15 cellular contexts compared by ENCODE assay signal in genomic region chr17:11643851-11644250, GRCh38. TPM values are rescaled to one million over a fixed set of nuclear protein-coding genes. Genes with fewer than 3 reads are reported as not detected.
"Had no signal": no experiment of that assay in that cellular context is flagged by ENCODE, and none has a peak within 500 bp of the region (broad histone marks: within the 10 kb centered on the region; RNA-seq: fewer than 3 reads in every experiment).

No MANE protein-coding gene starts in this region.

- H3K27ac Mint-ChIP-seq: mesothelial cell of epicardium; naive B cell; natural killer cell treated with Interleukin-12 subunit alpha and Interleukin-12 subunit beta and Interleukin-15 and Interleukin-18, amount 100 ng/mL, for 72 hours; progenitor cell of endocrine pancreas; stimulated activated memory B cell treated with anti-CD40 and anti-IgM and Interleukin-4, amounts not matched to agents 10 μg/mL and 1 μg/mL and 100 μg/mL, for 72 hours; stimulated activated naive CD8-positive, alpha-beta T cell treated with anti-CD3 and anti-CD28 coated beads, Interleukin-15, amount 100 ng/mL, for 72 hours had no signal

- H3K4me1 ChIP-seq: left lung, right lobe of liver, vagina had no signal

- H3K4me3 ChIP-seq: left lung, lower lobe of right lung, ovary, right atrium auricular region, right lobe of liver, upper lobe of left lung, vagina had no signal

- H3K36me3 Mint-ChIP-seq: mesothelial cell of epicardium; naive B cell; natural killer cell treated with Interleukin-12 subunit alpha and Interleukin-12 subunit beta and Interleukin-15 and Interleukin-18, amount 100 ng/mL, for 72 hours; stimulated activated memory B cell treated with anti-CD40 and anti-IgM and Interleukin-4, amounts not matched to agents 10 μg/mL and 1 μg/mL and 100 μg/mL, for 72 hours had no signal

- H3K27ac ChIP-seq: left lung, lower lobe of right lung, ovary, right atrium auricular region, right lobe of liver, tibial nerve, upper lobe of left lung, vagina had no signal

- H3K27me3 Mint-ChIP-seq: natural killer cell treated with Interleukin-12 subunit alpha and Interleukin-12 subunit beta and Interleukin-15 and Interleukin-18, amount 100 ng/mL, for 72 hours; stimulated activated memory B cell treated with anti-CD40 and anti-IgM and Interleukin-4, amounts not matched to agents 10 μg/mL and 1 μg/mL and 100 μg/mL, for 72 hours had no signal

- H3K4me3 Mint-ChIP-seq: mesothelial cell of epicardium; naive B cell; natural killer cell treated with Interleukin-12 subunit alpha and Interleukin-12 subunit beta and Interleukin-15 and Interleukin-18, amount 100 ng/mL, for 72 hours; stimulated activated memory B cell treated with anti-CD40 and anti-IgM and Interleukin-4, amounts not matched to agents 10 μg/mL and 1 μg/mL and 100 μg/mL, for 72 hours; stimulated activated naive CD8-positive, alpha-beta T cell treated with anti-CD3 and anti-CD28 coated beads, Interleukin-15, amount 100 ng/mL, for 72 hours had no signal

- ATAC-seq: natural killer cell treated with Interleukin-12 subunit alpha and Interleukin-12 subunit beta and Interleukin-15 and Interleukin-18, amount 100 ng/mL, for 72 hours had no signal

- H3K27me3 ChIP-seq: left lung, ovary, right atrium auricular region, right lobe of liver, tibial nerve, upper lobe of left lung, vagina had no signal

- H3K4me1 Mint-ChIP-seq: mesothelial cell of epicardium; stimulated activated memory B cell treated with anti-CD40 and anti-IgM and Interleukin-4, amounts not matched to agents 10 μg/mL and 1 μg/mL and 100 μg/mL, for 72 hours; stimulated activated naive CD8-positive, alpha-beta T cell treated with anti-CD3 and anti-CD28 coated beads, Interleukin-15, amount 100 ng/mL, for 72 hours had no signal

- H3K36me3 ChIP-seq: left lung, lower lobe of right lung, ovary, right atrium auricular region, right lobe of liver, tibial nerve, upper lobe of left lung, vagina had no signal

- H3K9me3 Mint-ChIP-seq: mesothelial cell of epicardium; natural killer cell treated with Interleukin-12 subunit alpha and Interleukin-12 subunit beta and Interleukin-15 and Interleukin-18, amount 100 ng/mL, for 72 hours had no signal

- H3K9me3 ChIP-seq: left lung, lower lobe of right lung, ovary, right atrium auricular region, right lobe of liver, tibial nerve, upper lobe of left lung, vagina had no signal

RNA-seq across cellular contexts. Expression of gene DNAH9, which starts 45.6 kb away (rescaled TPM):
- total RNA-seq: natural killer cell treated with Interleukin-12 subunit alpha and Interleukin-12 subunit beta and Interleukin-15 and Interleukin-18, amount 100 ng/mL, for 72 hours; right lobe of liver; vagina had no signal
- polyA plus RNA-seq: liver had no signal
